ENCODE assay signal across 8 cellular contexts in genomic region chr5:100828071-100828689, GRCh38.
DNase-seq lines count a peak whose midpoint lies in the region; ATAC-seq lines count a peak whose summit lies in the region.

No MANE protein-coding gene starts in this region.

- no peaks in the 10 kb centered on the region for H3K9me3 Mint-ChIP-seq in IgD-negative memory B cell
- no peaks in the 10 kb centered on the region for H3K9me3 Mint-ChIP-seq in stimulated activated memory B cell treated with anti-CD40 and anti-IgM and Interleukin-4, amounts not matched to agents 10 μg/mL and 1 μg/mL and 100 μg/mL, for 72 hours

- peak overlapping the region in 3 of 4 donors; percentile 7 to 91 (median 87) for H3K4me3 Mint-ChIP-seq in IgD-negative memory B cell
- H3K4me3 Mint-ChIP-seq in stimulated activated memory B cell treated with anti-CD40 and anti-IgM and Interleukin-4, amounts not matched to agents 10 μg/mL and 1 μg/mL and 100 μg/mL, for 72 hours = peak overlapping the region; percentile 51

- H3K27ac Mint-ChIP-seq in IgD-negative memory B cell = peak overlapping the region; percentile 69 to 94 (median 70)
- H3K27ac Mint-ChIP-seq in stimulated activated memory B cell treated with anti-CD40 and anti-IgM and Interleukin-4, amounts not matched to agents 10 μg/mL and 1 μg/mL and 100 μg/mL, for 72 hours = peak overlapping the region; percentile 92

- peaks cover 6% of the 10 kb centered on the region for H3K36me3 Mint-ChIP-seq in IgD-negative memory B cell
- H3K36me3 Mint-ChIP-seq in stimulated activated memory B cell treated with anti-CD40 and anti-IgM and Interleukin-4, amounts not matched to agents 10 μg/mL and 1 μg/mL and 100 μg/mL, for 72 hours = peaks cover 12% of the 10 kb centered on the region

- H3K27ac ChIP-seq in epithelial cell of prostate = peak overlapping the region; percentile 84

- H3K27me3 Mint-ChIP-seq in IgD-negative memory B cell = no peaks in the 10 kb centered on the region
- no peaks in the 10 kb centered on the region for H3K27me3 Mint-ChIP-seq in stimulated activated memory B cell treated with anti-CD40 and anti-IgM and Interleukin-4, amounts not matched to agents 10 μg/mL and 1 μg/mL and 100 μg/mL, for 72 hours

- peaks cover 35 to 45% (median 42%) of the 10 kb centered on the region in 3 donors for H3K4me1 Mint-ChIP-seq in IgD-negative memory B cell
- H3K4me1 Mint-ChIP-seq in stimulated activated memory B cell treated with anti-CD40 and anti-IgM and Interleukin-4, amounts not matched to agents 10 μg/mL and 1 μg/mL and 100 μg/mL, for 72 hours = peaks cover 44% of the 10 kb centered on the region

- DNase-seq in epithelial cell of prostate (ENCODE audit: low read depth, low spot score) = no peak
- DNase-seq in NCI-H774 (lab: John Stamatoyannopoulos, UW) = no peak
- no peak for DNase-seq in NCI-H2029 (lab: John Stamatoyannopoulos, UW)
- no peak for DNase-seq in stimulated activated CD4-positive, alpha-beta T cell treated with anti-CD3 and anti-CD28 coated beads, Interleukin-4, amount 100 ng/mL, for 1 hour

- ATAC-seq in GM18499 (IDR thresholded peaks at IDR 0.05; ENCODE audit: insufficient read depth, unreplicated experiment) (peak; percentile 56), GM21447 (IDR thresholded peaks at IDR 0.05; ENCODE audit: unreplicated experiment) (peak; percentile 81)
- peak; percentile 96 for ATAC-seq in stimulated activated memory B cell treated with anti-CD40 and anti-IgM and Interleukin-4, amounts not matched to agents 10 μg/mL and 1 μg/mL and 100 μg/mL, for 72 hours
